8 cellular contexts compared by ENCODE assay signal in genomic region chr20:53914861-53915458, GRCh38.
DNase-seq lines count a peak whose midpoint lies in the region; ATAC-seq and TF ChIP-seq lines count a peak whose summit lies in the region.

No MANE protein-coding gene starts in this region.

- peak overlapping the region; percentile 98 to 99 (median 99) for H3K27ac Mint-ChIP-seq in brain

- no peak for TF ChIP-seq EP300 in transverse colon (IDR thresholded peaks at IDR 0.05; ENCODE audit: low read depth)

- DNase-seq in right lobe of liver: peak in 1 of 3 donors; percentile 20
- no peak for DNase-seq in transverse colon
- DNase-seq in hepatic stellate cell (ENCODE audit: low spot score): no peak
- no peak for DNase-seq in cerebellum (ENCODE audit: low spot score)
- DNase-seq in SW480 (ENCODE audit: low spot score): no peak

- H3K4me3 Mint-ChIP-seq in brain: peak overlapping the region; percentile 89 to 96 (median 93)

- H3K27ac ChIP-seq in 22Rv1 (peak overlapping the region; percentile 73), HUES48 (ENCODE audit: low read depth, low read length) (peak overlapping the region; percentile 42), right lobe of liver (peak overlapping the region; percentile 90 to 93 (median 90)), transverse colon (peak overlapping the region; percentile 92 to 95 (median 92))

- H3K36me3 ChIP-seq in HUES48 (ENCODE audit: control insufficient read depth, insufficient read depth, low read length): no peaks in the 10 kb centered on the region
- no peaks in the 10 kb centered on the region for H3K36me3 ChIP-seq in right lobe of liver
- no peaks in the 10 kb centered on the region for H3K36me3 ChIP-seq in transverse colon

- peaks cover 62% of the 10 kb centered on the region for H3K4me1 Mint-ChIP-seq in brain

- H3K4me3 ChIP-seq in HUES48 (ENCODE audit: low read depth, low read length) (peak overlapping the region; percentile 66), right lobe of liver (peak overlapping the region; percentile 54 to 61 (median 54)), transverse colon (peak overlapping the region; percentile 46 to 71 (median 46))

- H3K36me3 Mint-ChIP-seq in brain: no peaks in the 10 kb centered on the region

- H3K9ac ChIP-seq in HUES48 (ENCODE audit: low read depth, low read length): 0 out of 2 replicates have a peak overlapping the region, but pooled peaks have one; percentile 67

- ATAC-seq in right lobe of liver: peak in 2 of 4 donors; percentile 2

- peaks cover 41% of the 10 kb centered on the region for H3K4me1 ChIP-seq in HUES48 (ENCODE audit: control insufficient read depth, insufficient read depth, low read length)
- peaks cover 0 to 21% (median 9%) of the 10 kb centered on the region in 4 donors for H3K4me1 ChIP-seq in right lobe of liver
- H3K4me1 ChIP-seq in transverse colon: peaks cover 28 to 39% (median 34%) of the 10 kb centered on the region in 4 donors

- no peak for TF ChIP-seq CTCF in 22Rv1 (IDR thresholded peaks at IDR 0.05)
- no peak for TF ChIP-seq CTCF in brain (conservative IDR thresholded peaks at IDR 0.05)
- TF ChIP-seq CTCF in right lobe of liver (IDR thresholded peaks at IDR 0.05): no peak
- no peak for TF ChIP-seq CTCF in transverse colon (IDR thresholded peaks at IDR 0.05)

- intact Hi-C loops in right lobe of liver (cut with DNase I) (no loop called here), transverse colon (cut with DNase I; ENCODE audit: low total_unique reads) (loop anchor here (2.0 kb wide), 1 partner anchor 336 kb away; no protein-coding TSS in a partner anchor)

- no peaks in the 10 kb centered on the region for H3K9me3 ChIP-seq in HUES48 (ENCODE audit: control insufficient read depth, insufficient read depth, low read length)
- H3K9me3 ChIP-seq in right lobe of liver: no peaks in the 10 kb centered on the region
- H3K9me3 ChIP-seq in transverse colon: no peaks in the 10 kb centered on the region

- in situ Hi-C loops in transverse colon (cut with MboI; ENCODE audit: low pct_ligation_motif_present in 1 of 4, low pct_unique_long_range_greater_than_20kb in 1 of 4, low sequenced_read_pairs in 3 of 4): loop anchor here in 1 of 4 donors (25.0 kb wide), 1 partner anchor 328 kb away; the partner anchor contains the start of gene ZNF217

- WGBS in right lobe of liver (ENCODE audit: insufficient coverage, low coverage, low lambda C conversion rate, missing lambda C conversion rate): 27% methylated on average over 8 of the region's 8 CpGs
- WGBS in transverse colon (ENCODE audit: low coverage in 1 of 2), 2 donors: 16 to 17% methylated on average over 7 to 8 of the region's 8 CpGs

- H3K9me3 Mint-ChIP-seq in brain: peaks cover 0 to 10% (median 8%) of the 10 kb centered on the region in 5 experiments

- TF ChIP-seq POLR2A in right lobe of liver (IDR thresholded peaks at IDR 0.05) (no peak), transverse colon (IDR thresholded peaks at IDR 0.05) (no peak)

- H3K27me3 ChIP-seq in HUES48 (ENCODE audit: control insufficient read depth, insufficient read depth, low read length) (no peaks in the 10 kb centered on the region), right lobe of liver (no peaks in the 10 kb centered on the region), transverse colon (no peaks in the 10 kb centered on the region)

- H3K27me3 Mint-ChIP-seq in brain: no peaks in the 10 kb centered on the region

Comparison
In these comparisons a context has a peak if more than half of its experiments do, and no peak if none do; other contexts are left out.
1. H3K27ac ChIP-seq: peak in every context shown above with its lines; median percentile 92 in transverse colon; 90 in right lobe of liver; 73 in 22Rv1; 42 in HUES48.